30 cellular contexts compared by ENCODE assay signal in the genomic region with DNA sequence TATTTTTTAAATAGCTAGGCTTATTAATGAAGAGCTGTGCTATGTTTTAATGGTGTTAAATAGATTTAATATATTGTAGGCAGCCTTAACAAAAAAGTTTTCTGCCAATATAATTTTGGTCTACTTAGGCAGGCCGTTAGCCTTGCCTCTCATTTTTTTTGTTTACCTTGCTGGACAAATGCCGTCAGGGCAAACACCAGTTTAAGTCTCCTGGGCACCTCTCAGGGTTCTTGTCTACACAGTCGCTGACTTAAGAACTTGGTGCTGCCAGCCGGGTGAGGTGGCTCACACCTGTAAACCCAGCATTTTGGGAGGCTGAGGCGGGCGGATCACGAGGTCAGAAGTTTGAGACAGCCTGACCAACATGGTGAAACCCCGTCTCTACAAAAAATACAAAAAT.
"Had no signal": no experiment of that assay in that cellular context is flagged by ENCODE, and none has a peak within 500 bp of the region (broad histone marks: within the 10 kb centered on the region; RNA-seq: fewer than 3 reads in every experiment).

No MANE protein-coding gene starts in this region.

- DNase-seq: activated CD4-positive, alpha-beta memory T cell treated with anti-CD3 and anti-CD28 coated beads for 36 hours; activated CD4-positive, alpha-beta T cell treated with anti-CD3 and anti-CD28 coated beads for 4 hours; activated CD4-positive, alpha-beta T cell treated with anti-CD3 and anti-CD28 coated beads, Interleukin-2, amount 50 U/mL, for 1 hour; activated CD4-positive, CD25-positive, alpha-beta regulatory T cell treated with anti-CD3 and anti-CD28 coated beads, Interleukin-2, amount 50 U/mL, for 72 hours; activated CD8-positive, alpha-beta memory T cell treated with anti-CD3 and anti-CD28 coated beads, Interleukin-2, amount 50 U/mL, for 4 hours; activated gamma-delta T cell treated with Interleukin-2 at 50 U/mL for 16 hours; activated naive CD4-positive, alpha-beta T cell treated with anti-CD3 and anti-CD28 coated beads for 36 hours; activated T-cell treated with anti-CD3 and anti-CD28 coated beads for 4 hours; activated T-cell treated with anti-CD3 and anti-CD28 coated beads, Interleukin-2, amount 50 U/mL, for 4 hours; adrenal gland; caudate nucleus; cerebellar nuclear complex; NCI-H1092 treated with DMSO at 0.1 percent for 48 hours; NCI-H146; NCI-H187; NCI-H2081 treated with DMSO at 0.1 percent for 48 hours; NCI-H345; NCI-H524 treated with DMSO at 0.1 percent for 48 hours; NK-92 treated with Interleukin-12 subunit alpha and Interleukin-12 subunit beta, amount 100 ng/mL, for 24 hours; PC-9; SIG-M5; T-cell; T-helper 2 cell; T-helper 9 cell had no signal

- H3K27ac ChIP-seq: adrenal gland, body of pancreas, KMS-11, PC-9, RWPE1 had no signal

- H2AFZ ChIP-seq: PC-9 had no signal

- H3K4me1 ChIP-seq: adrenal gland, body of pancreas had no signal

- H3K4me3 ChIP-seq: adrenal gland, body of pancreas, PC-9 had no signal

- H3K4me2 ChIP-seq: KMS-11, PC-9 had no signal

- H3K27me3 ChIP-seq: adrenal gland, body of pancreas had no signal

- H3K9me3 ChIP-seq: adrenal gland, body of pancreas had no signal

- ATAC-seq: activated naive CD4-positive, alpha-beta T cell treated with anti-CD3 and anti-CD28 coated beads, Interleukin-2, amount 50 U/mL, for 72 hours; activated T-cell treated with anti-CD3 and anti-CD28 coated beads, Interleukin-2, amount 50 U/mL, for 4 hours; body of pancreas; Right ventricle myocardium inferior; T-cell; WTC11 had no signal

- H3K9ac ChIP-seq: KMS-11 had no signal

- H3K36me3 ChIP-seq: adrenal gland had no signal
